In genomic region chr4:4519296-4519898, GRCh38 we compare ENCODE assay signal across 9 cellular contexts. TPM values are rescaled to one million over a fixed set of nuclear protein-coding genes. Genes with fewer than 3 reads are reported as not detected.
DNase-seq lines count a peak whose midpoint lies in the region; ATAC-seq and TF ChIP-seq lines count a peak whose summit lies in the region.
"Had no signal": no experiment of that assay in that cellular context is flagged by ENCODE, and none has a peak within 500 bp of the region (broad histone marks: within the 10 kb centered on the region; RNA-seq: fewer than 3 reads in every experiment).

No MANE protein-coding gene starts in this region.

- 47% methylated on average over 4 of the region's 4 CpGs for WGBS in SK-N-SH (ENCODE audit: low lambda C conversion rate)

- H4K20me1 ChIP-seq in SK-N-SH (ENCODE audit: insufficient read depth): peaks cover 16% of the 10 kb centered on the region

- no peak for TF ChIP-seq EP300 in SK-N-SH (IDR thresholded peaks at IDR 0.05; ENCODE audit: borderline replicate concordance in 1 of 2, low read depth in 1 of 2, low read length in 1 of 2)

- peak; percentile 66 for TF ChIP-seq RAD21 in SK-N-SH (IDR thresholded peaks at IDR 0.05; ENCODE audit: low read length)

- H3F3A ChIP-seq in SK-N-SH (replicated peaks; ENCODE audit: insufficient read depth): no peaks in the 10 kb centered on the region

- H3K9me3 Mint-ChIP-seq in naive thymus-derived CD4-positive, alpha-beta T cell: no peaks in the 10 kb centered on the region
- no peaks in the 10 kb centered on the region for H3K9me3 Mint-ChIP-seq in activated naive CD4-positive, alpha-beta T cell treated with anti-CD3 and anti-CD28 coated beads, Interleukin-2, amount 10 ng/mL, durations not matched to agents 7 days and 5 days
- H3K9me3 Mint-ChIP-seq: activated naive CD8-positive, alpha-beta T cell treated with anti-CD3 and anti-CD28 coated beads, Interleukin-2, amount 10 ng/mL, durations not matched to agents 7 days and 5 days had no signal

- peaks cover 0 to 13% of the 10 kb centered on the region in 2 experiments; a peak in 3 of 4 replicates for H3K4me1 ChIP-seq in SK-N-SH (ENCODE audit: control insufficient read depth in 1 of 2, insufficient read depth in 2 of 2, low read depth in 1 of 2, low read length in 1 of 2)
- no peaks in the 10 kb centered on the region for H3K4me1 ChIP-seq in naive thymus-derived CD4-positive, alpha-beta T cell (ENCODE audit: control insufficient read depth in 2 of 2, insufficient read depth in 2 of 2, low read length in 2 of 2)

- H3K4me1 Mint-ChIP-seq in naive thymus-derived CD4-positive, alpha-beta T cell: peaks cover 10 to 83% (median 45%) of the 10 kb centered on the region in 7 donors
- H3K4me1 Mint-ChIP-seq in activated naive CD4-positive, alpha-beta T cell treated with anti-CD3 and anti-CD28 coated beads, Interleukin-2, amount 10 ng/mL, durations not matched to agents 7 days and 5 days: peaks cover 22% of the 10 kb centered on the region

- H3K9me2 ChIP-seq in SK-N-SH: no peaks in the 10 kb centered on the region

- H3K36me3 Mint-ChIP-seq in naive thymus-derived CD4-positive, alpha-beta T cell: peaks cover 0 to 8% (median 2%) of the 10 kb centered on the region in 5 donors
- H3K36me3 Mint-ChIP-seq in activated naive CD4-positive, alpha-beta T cell treated with anti-CD3 and anti-CD28 coated beads, Interleukin-2, amount 10 ng/mL, durations not matched to agents 7 days and 5 days: peaks cover under 1% of the 10 kb centered on the region

- H3K27ac ChIP-seq in 22Rv1: no peak overlapping the region
- no peak overlapping the region for H3K27ac ChIP-seq in SK-N-SH (ENCODE audit: low read depth in 2 of 2, low read length in 1 of 2)
- H3K27ac ChIP-seq in naive thymus-derived CD4-positive, alpha-beta T cell (ENCODE audit: low read depth, low read length): no peak overlapping the region

- no peak overlapping the region for H2AFZ ChIP-seq in SK-N-SH (ENCODE audit: low read depth)

- H3K27ac Mint-ChIP-seq in naive thymus-derived CD4-positive, alpha-beta T cell: no peak overlapping the region
- no peak overlapping the region for H3K27ac Mint-ChIP-seq in activated naive CD4-positive, alpha-beta T cell treated with anti-CD3 and anti-CD28 coated beads, Interleukin-2, amount 10 ng/mL, durations not matched to agents 7 days and 5 days
- H3K27ac Mint-ChIP-seq: activated naive CD8-positive, alpha-beta T cell treated with anti-CD3 and anti-CD28 coated beads, Interleukin-2, amount 10 ng/mL, durations not matched to agents 7 days and 5 days had no signal

- H3K9me3 ChIP-seq in SK-N-SH: no peaks in the 10 kb centered on the region
- no peaks in the 10 kb centered on the region for H3K9me3 ChIP-seq in naive thymus-derived CD4-positive, alpha-beta T cell (ENCODE audit: control insufficient read depth in 2 of 3, low read length in 3 of 3)

- ATAC-seq in naive thymus-derived CD4-positive, alpha-beta T cell: no peak
- ATAC-seq in HG02623 (IDR thresholded peaks at IDR 0.05; ENCODE audit: unreplicated experiment) (no peak), GM18873 (IDR thresholded peaks at IDR 0.05; ENCODE audit: low FRiP score, unreplicated experiment) (no peak)

- H3K4me3 ChIP-seq in SK-N-SH (ENCODE audit: low read depth in 2 of 2, low read length in 1 of 2): peak overlapping the region in 1 of 2 experiments; percentile 19; a peak in 1 of 4 replicates
- H3K4me3 ChIP-seq in naive thymus-derived CD4-positive, alpha-beta T cell (ENCODE audit: low read length): no peak overlapping the region

- TF ChIP-seq CTCF in 22Rv1 (IDR thresholded peaks at IDR 0.05): peak; percentile 74
- TF ChIP-seq CTCF in GM10266 (IDR thresholded peaks at IDR 0.05; ENCODE audit: control insufficient read depth, insufficient read depth, low read depth, missing control alignments): peak; percentile 16
- TF ChIP-seq CTCF in SK-N-SH (IDR thresholded peaks at IDR 0.05): peak; percentile 71

- H3K36me3 ChIP-seq in SK-N-SH (replicated peaks in 1 of 2; ENCODE audit: control insufficient read depth in 1 of 2, insufficient read depth in 2 of 2, low read length in 1 of 2): no peaks in the 10 kb centered on the region
- H3K36me3 ChIP-seq in naive thymus-derived CD4-positive, alpha-beta T cell (ENCODE audit: control insufficient read depth in 2 of 3, insufficient read depth in 3 of 3, low read length in 3 of 3): no peaks in the 10 kb centered on the region

- H3K27me3 Mint-ChIP-seq in naive thymus-derived CD4-positive, alpha-beta T cell: no peaks in the 10 kb centered on the region
- no peaks in the 10 kb centered on the region for H3K27me3 Mint-ChIP-seq in activated naive CD4-positive, alpha-beta T cell treated with anti-CD3 and anti-CD28 coated beads, Interleukin-2, amount 10 ng/mL, durations not matched to agents 7 days and 5 days
- H3K27me3 Mint-ChIP-seq: activated naive CD8-positive, alpha-beta T cell treated with anti-CD3 and anti-CD28 coated beads, Interleukin-2, amount 10 ng/mL, durations not matched to agents 7 days and 5 days had no signal

- intact Hi-C loops in naive thymus-derived CD4-positive, alpha-beta T cell (cut with micrococcal nuclease): no loop called here

- POLR2A ChIA-PET in SK-N-SH (lab: Yijun Ruan, JAX): no interaction called here
- POLR2A ChIA-PET in naive thymus-derived CD4-positive, alpha-beta T cell (lab: Charles Lee): no interaction called here

- DNase-seq in GM10266 (ENCODE audit: extremely low spot score): no peak
- DNase-seq in SK-N-SH: peak; percentile 29
- DNase-seq in glomerular visceral epithelial cell (ENCODE audit: extremely low spot score): peak; percentile 18
- no peak for DNase-seq in naive thymus-derived CD4-positive, alpha-beta T cell
- DNase-seq in activated naive CD4-positive, alpha-beta T cell treated with anti-CD3 and anti-CD28 coated beads, Interleukin-2, amount 10 ng/mL, durations not matched to agents 7 days and 5 days: no peak
- DNase-seq: activated naive CD8-positive, alpha-beta T cell treated with anti-CD3 and anti-CD28 coated beads, Interleukin-2, amount 10 ng/mL, durations not matched to agents 7 days and 5 days had no signal

- CTCF ChIA-PET in SK-N-SH (lab: Yijun Ruan, JAX): interaction anchor here (0.6 to 3.1 kb wide), 34 partner anchors 8 to 499 kb away, joined by 3 to 23 read pairs (median 4); partner anchors contain the start of gene STX18
- CTCF ChIA-PET in naive thymus-derived CD4-positive, alpha-beta T cell (lab: Charles Lee): interaction anchor here (1.2 kb wide), 1 partner anchor 31 kb away, joined by 3 read pairs; no protein-coding TSS in a partner anchor
- CTCF ChIA-PET in activated naive CD4-positive, alpha-beta T cell treated with anti-CD3 and anti-CD28 coated beads, Interleukin-2, amount 10 ng/mL, durations not matched to agents 7 days and 5 days (lab: Charles Lee): interaction anchor here (1.2 to 1.5 kb wide), 3 partner anchors 8 to 149 kb away, joined by 3 to 4 read pairs (median 4); no protein-coding TSS in a partner anchor

- H3K4me2 ChIP-seq in SK-N-SH: no peak overlapping the region

- no peaks in the 10 kb centered on the region for H3K27me3 ChIP-seq in SK-N-SH (ENCODE audit: insufficient read depth)
- no peaks in the 10 kb centered on the region for H3K27me3 ChIP-seq in naive thymus-derived CD4-positive, alpha-beta T cell (ENCODE audit: control insufficient read depth in 2 of 2, insufficient read depth in 2 of 2, low read length in 2 of 2)

- H3K4me3 Mint-ChIP-seq in naive thymus-derived CD4-positive, alpha-beta T cell: no peak overlapping the region
- no peak overlapping the region for H3K4me3 Mint-ChIP-seq in activated naive CD4-positive, alpha-beta T cell treated with anti-CD3 and anti-CD28 coated beads, Interleukin-2, amount 10 ng/mL, durations not matched to agents 7 days and 5 days
- H3K4me3 Mint-ChIP-seq: activated naive CD8-positive, alpha-beta T cell treated with anti-CD3 and anti-CD28 coated beads, Interleukin-2, amount 10 ng/mL, durations not matched to agents 7 days and 5 days had no signal

- peaks cover 27% of the 10 kb centered on the region for H3K79me2 ChIP-seq in SK-N-SH (ENCODE audit: insufficient read depth)

- no peak overlapping the region for H3K9ac ChIP-seq in SK-N-SH

TF ChIP-seq in SK-N-SH, 30 proteins besides CTCF, POLR2A, EP300 and RAD21 (continues in another document):
- TF ChIP-seq ZBTB33 (IDR thresholded peaks at IDR 0.05; ENCODE audit: borderline replicate concordance, low read depth) (no peak), EZH2phosphoT487 (IDR thresholded peaks at IDR 0.05; ENCODE audit: borderline replicate concordance, low read depth) (no peak), YY1 (IDR thresholded peaks at IDR 0.05; ENCODE audit: low read depth) (no peak), JUND (IDR thresholded peaks at IDR 0.05) (no peak), MEF2A (IDR thresholded peaks at IDR 0.05; ENCODE audit: borderline replicate concordance, low read depth) (no peak), SMC3 (IDR thresholded peaks at IDR 0.05; ENCODE audit: low read depth, low read length) (0 out of 2 replicates have a peak, but pooled peaks have one; percentile 20), FOSL2 (IDR thresholded peaks at IDR 0.05; ENCODE audit: borderline replicate concordance, low read depth) (no peak), NFIC (IDR thresholded peaks at IDR 0.05; ENCODE audit: borderline replicate concordance) (no peak), CHD2 (IDR thresholded peaks at IDR 0.05; ENCODE audit: low read length, partially characterized antibody) (no peak), POLR2AphosphoS5 (IDR thresholded peaks at IDR 0.05; ENCODE audit: low read depth, low read length) (no peak), TCF12 (IDR thresholded peaks at IDR 0.05) (no peak), MXI1 (IDR thresholded peaks at IDR 0.05; ENCODE audit: low read depth, low read length) (no peak)

RNA-seq across cellular contexts. Expression of gene STX18, which starts 22.5 kb away (rescaled TPM):
- 17.3 and 22.3 TPM in 2 replicates for polyA plus RNA-seq in SK-N-SH (2012; rRNA removed)
- polyA plus RNA-seq in SK-N-SH (2012; cell fraction: cytosol; rRNA removed): 16.2 and 18.5 TPM in 2 replicates
- 32.5 and 40.2 TPM in 2 replicates for polyA plus RNA-seq in SK-N-SH (2012; cell fraction: nucleus; rRNA removed)
- total RNA-seq in naive thymus-derived CD4-positive, alpha-beta T cell: 10 to 100 TPM; 19.0 to 28.0 (median 22.7) TPM
- 10 to 100 TPM; 16.3 to 27.7 TPM for polyA plus RNA-seq in naive thymus-derived CD4-positive, alpha-beta T cell

Comparison
In these comparisons a context has a peak if more than half of its experiments do, and no peak if none do; other contexts are left out.
1. CTCF ChIP-seq: peak in every context shown above with its lines; median percentile 74 in 22Rv1; 71 in SK-N-SH; 16 in GM10266.
2. DNase-seq: peak in SK-N-SH (single experiment) and glomerular visceral epithelial cell (single experiment); none in GM10266 (single experiment), naive thymus-derived CD4-positive, alpha-beta T cell (0 of 9) and activated naive CD4-positive, alpha-beta T cell treated with anti-CD3 and anti-CD28 coated beads, Interleukin-2, amount 10 ng/mL, durations not matched to agents 7 days and 5 days (single experiment).